ENCODE assay signal across 8 cellular contexts in the genomic region with DNA sequence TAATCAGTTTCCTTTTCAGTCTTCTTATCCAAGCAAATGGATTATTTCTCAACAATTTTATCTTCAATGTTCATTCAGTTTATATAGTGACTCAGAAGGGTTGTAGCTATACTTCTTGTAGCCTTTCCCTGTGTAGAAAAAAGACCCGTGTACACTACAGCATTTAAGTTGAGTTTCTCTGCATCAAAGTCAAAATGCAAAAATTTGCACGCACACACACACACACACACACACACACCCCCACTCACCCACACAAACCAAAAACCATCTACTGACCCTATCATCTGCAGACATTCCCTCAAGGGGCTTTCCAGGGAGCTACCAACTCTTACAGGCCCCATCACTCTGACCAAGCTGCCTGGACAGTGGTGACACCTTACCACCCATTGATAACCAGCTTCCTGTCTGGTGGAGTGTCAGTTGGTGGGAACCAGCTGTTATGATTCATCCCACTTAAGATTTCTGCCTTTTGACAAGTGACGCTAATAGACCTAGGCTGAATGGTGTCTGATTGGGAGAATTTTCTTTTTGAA. TPM values are rescaled to one million over a fixed set of nuclear protein-coding genes. Genes with fewer than 3 reads are reported as not detected.
DNase-seq lines count a peak whose midpoint lies in the region; ATAC-seq, FAIRE-seq and TF ChIP-seq lines count a peak whose summit lies in the region.

No MANE protein-coding gene starts in this region.

- no peaks in the 10 kb centered on the region for H3K9me3 ChIP-seq in esophagus muscularis mucosa

- no peaks in the 10 kb centered on the region for H3K36me3 ChIP-seq in esophagus muscularis mucosa

- CTCF ChIA-PET in activated CD8-positive, alpha-beta T cell treated with anti-CD3 and anti-CD28 coated beads, Interleukin-2, amount 10 ng/mL, durations not matched to agents 7 days and 5 days (lab: Charles Lee): interaction anchor here (0.7 to 2.9 kb wide), 5 partner anchors 12 to 372 kb away, joined by 3 to 13 read pairs (median 3); partner anchors contain the start of gene ELL2

- WGBS in esophagus muscularis mucosa: 77% methylated on average over 3 of the region's 3 CpGs

- no peaks in the 10 kb centered on the region for H3K27me3 ChIP-seq in esophagus muscularis mucosa

- ATAC-seq in HG03280 (IDR thresholded peaks at IDR 0.05; ENCODE audit: unreplicated experiment): peak; percentile 87
- ATAC-seq in activated CD8-positive, alpha-beta T cell treated with anti-CD3 and anti-CD28 coated beads, Interleukin-2, amount 10 ng/mL, durations not matched to agents 7 days and 5 days: peak; percentile 64
- ATAC-seq in Right ventricle myocardium inferior: no peak

- intact Hi-C loops in esophagus muscularis mucosa (cut with DNase I) (no loop called here), Right ventricle myocardium inferior (cut with DNase I) (no loop called here)

- H3K27me3 Mint-ChIP-seq in activated CD8-positive, alpha-beta T cell treated with anti-CD3 and anti-CD28 coated beads, Interleukin-2, amount 10 ng/mL, durations not matched to agents 7 days and 5 days (ENCODE audit: low read depth): peaks cover 9% of the 10 kb centered on the region

- no peak overlapping the region for H3K27ac ChIP-seq in esophagus muscularis mucosa (replicated peaks in 1 of 4)

- FAIRE-seq in urothelium cell line (lab: Jason Lieb, UNC): no peak

- peaks cover 11% of the 10 kb centered on the region for H3K4me1 Mint-ChIP-seq in activated CD8-positive, alpha-beta T cell treated with anti-CD3 and anti-CD28 coated beads, Interleukin-2, amount 10 ng/mL, durations not matched to agents 7 days and 5 days (ENCODE audit: low read depth)

- TF ChIP-seq EP300 in esophagus muscularis mucosa (IDR thresholded peaks at IDR 0.05): no peak

- H3K4me3 Mint-ChIP-seq in activated CD8-positive, alpha-beta T cell treated with anti-CD3 and anti-CD28 coated beads, Interleukin-2, amount 10 ng/mL, durations not matched to agents 7 days and 5 days: no peak overlapping the region

- H3K4me1 ChIP-seq in esophagus muscularis mucosa: no peaks in the 10 kb centered on the region

- no peaks in the 10 kb centered on the region for H3K36me3 Mint-ChIP-seq in activated CD8-positive, alpha-beta T cell treated with anti-CD3 and anti-CD28 coated beads, Interleukin-2, amount 10 ng/mL, durations not matched to agents 7 days and 5 days (ENCODE audit: low read depth)

- no peak overlapping the region for H3K4me3 ChIP-seq in esophagus muscularis mucosa

- H3K27ac Mint-ChIP-seq in activated CD8-positive, alpha-beta T cell treated with anti-CD3 and anti-CD28 coated beads, Interleukin-2, amount 10 ng/mL, durations not matched to agents 7 days and 5 days: peak overlapping the region; percentile 53

- peak; percentile 7 for DNase-seq in stimulated activated CD4-positive, alpha-beta T cell treated with anti-CD3 and anti-CD28 coated beads, Interleukin-15, amount 100 ng/mL, for 24 hours
- DNase-seq in stimulated activated CD4-positive, alpha-beta T cell treated with anti-CD3 and anti-CD28 coated beads, Interleukin-2, amount 100 ng/mL, for 24 hours: no peak
- DNase-seq in activated CD8-positive, alpha-beta T cell treated with anti-CD3 and anti-CD28 coated beads, Interleukin-2, amount 10 ng/mL, durations not matched to agents 7 days and 5 days: no peak
- DNase-seq in urothelium cell line (ENCODE audit: low spot score) (peak; percentile 12), esophagus muscularis mucosa (ENCODE audit: extremely low spot score) (no peak), Right ventricle myocardium inferior (ENCODE audit: missing footprints) (no peak)
- no peak for DNase-seq in activated naive CD4-positive, alpha-beta T cell treated with Interleukin-2 at 50 U/mL for 16 hours

- no peak for TF ChIP-seq POLR2A in esophagus muscularis mucosa (IDR thresholded peaks at IDR 0.05; ENCODE audit: low read depth)

- POLR2A ChIA-PET in activated CD8-positive, alpha-beta T cell treated with anti-CD3 and anti-CD28 coated beads, Interleukin-2, amount 10 ng/mL, durations not matched to agents 7 days and 5 days (lab: Charles Lee): interaction anchor here (0.6 kb wide), 1 partner anchor 49 kb away, joined by 3 read pairs; no protein-coding TSS in a partner anchor

- H3K9me3 Mint-ChIP-seq in activated CD8-positive, alpha-beta T cell treated with anti-CD3 and anti-CD28 coated beads, Interleukin-2, amount 10 ng/mL, durations not matched to agents 7 days and 5 days (ENCODE audit: insufficient read depth): peaks cover 4% of the 10 kb centered on the region

- TF ChIP-seq CTCF in esophagus muscularis mucosa (IDR thresholded peaks at IDR 0.05): no peak

RNA-seq across cellular contexts. Expression of gene ELL2, which starts 12.2 kb away (rescaled TPM):
- 10 to 100 TPM; 11.0 to 11.1 TPM for total RNA-seq in activated CD8-positive, alpha-beta T cell treated with anti-CD3 and anti-CD28 coated beads, Interleukin-2, amount 10 ng/mL, durations not matched to agents 7 days and 5 days
- total RNA-seq in esophagus muscularis mucosa (10 to 100 TPM; 38.8 to 51.5 (median 42.7) TPM), Right ventricle myocardium inferior (26.7 TPM)

Comparison
In these comparisons a context has a peak if more than half of its experiments do, and no peak if none do; other contexts are left out.
1. DNase-seq: peak in stimulated activated CD4-positive, alpha-beta T cell treated with anti-CD3 and anti-CD28 coated beads, Interleukin-15, amount 100 ng/mL, for 24 hours (single experiment) and urothelium cell line (single experiment); none in stimulated activated CD4-positive, alpha-beta T cell treated with anti-CD3 and anti-CD28 coated beads, Interleukin-2, amount 100 ng/mL, for 24 hours (0 of 2), activated CD8-positive, alpha-beta T cell treated with anti-CD3 and anti-CD28 coated beads, Interleukin-2, amount 10 ng/mL, durations not matched to agents 7 days and 5 days (single experiment), activated naive CD4-positive, alpha-beta T cell treated with Interleukin-2 at 50 U/mL for 16 hours (single experiment), esophagus muscularis mucosa (single experiment) and Right ventricle myocardium inferior (single experiment).